ENCODE assay signal across 1 cellular context in genomic region chr4:48271048-48271452, GRCh38.
TF ChIP-seq lines count a peak whose summit lies in the region.

No MANE protein-coding gene starts in this region.

TF ChIP-seq in K562, 482 proteins besides CTCF, POLR2A, EP300 and RAD21 (continued from another document and continues in another):
- TF ChIP-seq ZNF444 (CRISPR knock-in tag; IDR thresholded peaks at IDR 0.05) (no peak), SMARCE1 (IDR thresholded peaks at IDR 0.05) (no peak), MTF1 (CRISPR knock-in tag; IDR thresholded peaks at IDR 0.05; ENCODE audit: borderline replicate concordance) (no peak), GTF2A2 (tag; IDR thresholded peaks at IDR 0.05) (no peak), HES1 (IDR thresholded peaks at IDR 0.05; ENCODE audit: low read depth) (no peak), FOSL1 (tag; conservative IDR thresholded peaks at IDR 0.05) (no peak), ZNF407 (IDR thresholded peaks at IDR 0.05; ENCODE audit: low read depth) (no peak), MGA (IDR thresholded peaks at IDR 0.05) (peak; percentile 15; the same call in 1 of the 2 replicates), NCOR1 (IDR thresholded peaks at IDR 0.05) (no peak), ZNF780A (CRISPR knock-in tag; IDR thresholded peaks at IDR 0.05) (no peak), ZNF133 (CRISPR knock-in tag; IDR thresholded peaks at IDR 0.05) (no peak), TAF15 (IDR thresholded peaks at IDR 0.05; ENCODE audit: low read depth, low read length) (no peak), POLR3A (IDR thresholded peaks at IDR 0.05; ENCODE audit: borderline replicate concordance, extremely low read depth, insufficient read depth, insufficient read length) (no peak), FIP1L1 (IDR thresholded peaks at IDR 0.05; ENCODE audit: low read depth, low read length, poor library complexity, severe bottlenecking) (no peak), MAFK (IDR thresholded peaks at IDR 0.05; ENCODE audit: low read length) (peak; percentile 92), C11orf30 (IDR thresholded peaks at IDR 0.05; ENCODE audit: low read depth) (peak; percentile 97), RAD51 (IDR thresholded peaks at IDR 0.05; ENCODE audit: borderline replicate concordance, low read depth) (no peak), ZBTB5 (IDR thresholded peaks at IDR 0.05) (no peak), ARHGAP35 (IDR thresholded peaks at IDR 0.05; ENCODE audit: partially characterized antibody) (no peak), PKNOX1 (IDR thresholded peaks at IDR 0.05) (peak; percentile 48), CBFA2T3 (IDR thresholded peaks at IDR 0.05) (peak; percentile 25; the same call in 1 of the 2 replicates), PREB (CRISPR knock-in tag; IDR thresholded peaks at IDR 0.05) (no peak), ZC3H8 (IDR thresholded peaks at IDR 0.05) (no peak), ZNF280B (CRISPR knock-in tag; IDR thresholded peaks at IDR 0.05) (no peak), HMGXB4 (CRISPR knock-in tag; IDR thresholded peaks at IDR 0.05) (no peak)
